Comparison of ENCODE assay signal across 30 cellular contexts in the genomic region with DNA sequence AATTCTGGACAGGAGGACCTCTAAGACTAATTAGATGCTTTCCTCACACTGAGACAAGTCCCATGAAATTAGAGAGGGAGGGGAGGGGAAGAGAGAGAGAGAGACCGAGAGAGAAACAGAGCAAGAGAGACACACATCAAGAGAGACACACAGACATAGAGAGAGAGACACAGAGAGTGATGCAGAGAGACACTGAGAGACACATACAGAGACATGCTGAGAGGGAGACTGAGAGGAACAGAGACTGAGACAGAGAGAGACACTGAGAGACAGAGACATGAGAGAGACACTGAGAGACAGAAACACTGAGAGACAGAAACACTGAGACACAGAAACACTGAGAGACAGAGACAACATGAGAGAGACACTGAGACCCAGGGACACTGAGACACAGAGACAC.
"Had no signal": no experiment of that assay in that cellular context is flagged by ENCODE, and none has a peak within 500 bp of the region (broad histone marks: within the 10 kb centered on the region; RNA-seq: fewer than 3 reads in every experiment).

No MANE protein-coding gene starts in this region.

- H3K4me3 Mint-ChIP-seq: activated CD4-positive, alpha-beta memory T cell treated with anti-CD3 and anti-CD28 coated beads, Interleukin-2, amount 10 ng/mL, durations not matched to agents 7 days and 5 days; activated CD4-positive, alpha-beta T cell treated with anti-CD3 and anti-CD28 coated beads, Interleukin-2, amount 10 ng/mL, durations not matched to agents 7 days and 5 days; activated CD8-positive, alpha-beta memory T cell treated with anti-CD3 and anti-CD28 coated beads, Interleukin-2, amount 10 ng/mL, durations not matched to agents 7 days and 5 days; activated naive CD8-positive, alpha-beta T cell treated with anti-CD3 and anti-CD28 coated beads for 36 hours; natural killer cell; stimulated activated naive B cell treated with anti-CD40 and anti-IgM and Interleukin-4, amounts not matched to agents 10 μg/mL and 1 μg/mL and 100 μg/mL, for 72 hours; T-helper 17 cell had no signal

- ATAC-seq: activated CD4-positive, CD25-positive, alpha-beta regulatory T cell treated with anti-CD3 and anti-CD28 coated beads, Interleukin-2, amount 50 U/mL, for 24 hours; activated CD8-positive, alpha-beta memory T cell treated with anti-CD3 and anti-CD28 coated beads, Interleukin-2, amount 10 ng/mL, durations not matched to agents 7 days and 5 days; heart right ventricle; lower lobe of right lung; natural killer cell; stimulated activated naive B cell treated with anti-CD40 and anti-IgM and Interleukin-4, amounts not matched to agents 10 μg/mL and 1 μg/mL and 100 μg/mL, for 72 hours; T-helper 17 cell had no signal

- H3K27me3 ChIP-seq: ovary, testis had no signal

- H3K36me3 ChIP-seq: esophagus squamous epithelium, heart right ventricle, lower lobe of right lung, neutrophil, ovary, prostate gland, WERI-Rb-1 had no signal

- DNase-seq: activated CD4-positive, alpha-beta memory T cell treated with anti-CD3 and anti-CD28 coated beads, Interleukin-2, amount 10 ng/mL, durations not matched to agents 7 days and 5 days; activated CD4-positive, alpha-beta T cell treated with anti-CD3 and anti-CD28 coated beads, Interleukin-2, amount 10 ng/mL, durations not matched to agents 7 days and 5 days; activated effector memory CD4-positive, alpha-beta T cell treated with Interleukin-2 at 50 U/mL for 16 hours; activated naive CD4-positive, alpha-beta T cell treated with Interleukin-2 at 50 U/mL for 16 hours; activated naive CD8-positive, alpha-beta T cell treated with anti-CD3 and anti-CD28 coated beads for 36 hours; central memory CD4-positive, alpha-beta T cell; dermis blood vessel endothelial cell; effector CD4-positive, alpha-beta T cell; esophagus squamous epithelium; foreskin melanocyte; heart right ventricle; lower lobe of right lung; mesenchymal stem cell; natural killer cell; ovary; stimulated activated CD4-positive, alpha-beta T cell treated with anti-CD3 and anti-CD28 coated beads, Interleukin-15, amount 100 ng/mL, for 24 hours; stimulated activated CD4-positive, alpha-beta T cell treated with anti-CD3 and anti-CD28 coated beads, Interleukin-2, amount 100 ng/mL, for 24 hours; stimulated activated naive B cell treated with anti-CD40 and anti-IgM and Interleukin-4, amounts not matched to agents 10 μg/mL and 1 μg/mL and 100 μg/mL, for 72 hours; T-helper 17 cell; T1000; testis; trophoblast cell; WERI-Rb-1 had no signal

- H3K4me3 ChIP-seq: esophagus squamous epithelium, heart right ventricle, lower lobe of right lung, ovary, prostate gland, testis had no signal

- H3K4me1 ChIP-seq: prostate gland, testis had no signal

- H3K27ac Mint-ChIP-seq: activated CD4-positive, alpha-beta memory T cell treated with anti-CD3 and anti-CD28 coated beads, Interleukin-2, amount 10 ng/mL, durations not matched to agents 7 days and 5 days; activated CD4-positive, alpha-beta T cell treated with anti-CD3 and anti-CD28 coated beads, Interleukin-2, amount 10 ng/mL, durations not matched to agents 7 days and 5 days; activated CD8-positive, alpha-beta memory T cell treated with anti-CD3 and anti-CD28 coated beads, Interleukin-2, amount 10 ng/mL, durations not matched to agents 7 days and 5 days; activated naive CD8-positive, alpha-beta T cell treated with anti-CD3 and anti-CD28 coated beads for 36 hours; natural killer cell; stimulated activated naive B cell treated with anti-CD40 and anti-IgM and Interleukin-4, amounts not matched to agents 10 μg/mL and 1 μg/mL and 100 μg/mL, for 72 hours; T-helper 17 cell had no signal

- H3K27ac ChIP-seq: epithelial cell of prostate, heart right ventricle, lower lobe of right lung, neutrophil, ovary, prostate gland, testis, WERI-Rb-1 had no signal

- H3K9me3 ChIP-seq: esophagus squamous epithelium, heart right ventricle, lower lobe of right lung, neutrophil, ovary, prostate gland, testis had no signal

- FAIRE-seq: endometrium, urothelium cell line had no signal

- H3K27me3 Mint-ChIP-seq: activated CD4-positive, alpha-beta T cell treated with anti-CD3 and anti-CD28 coated beads, Interleukin-2, amount 10 ng/mL, durations not matched to agents 7 days and 5 days; activated CD8-positive, alpha-beta memory T cell treated with anti-CD3 and anti-CD28 coated beads, Interleukin-2, amount 10 ng/mL, durations not matched to agents 7 days and 5 days; activated naive CD8-positive, alpha-beta T cell treated with anti-CD3 and anti-CD28 coated beads for 36 hours had no signal

- H3K36me3 Mint-ChIP-seq: activated CD8-positive, alpha-beta memory T cell treated with anti-CD3 and anti-CD28 coated beads, Interleukin-2, amount 10 ng/mL, durations not matched to agents 7 days and 5 days; activated naive CD8-positive, alpha-beta T cell treated with anti-CD3 and anti-CD28 coated beads for 36 hours; natural killer cell; stimulated activated naive B cell treated with anti-CD40 and anti-IgM and Interleukin-4, amounts not matched to agents 10 μg/mL and 1 μg/mL and 100 μg/mL, for 72 hours had no signal

- H3K9me3 Mint-ChIP-seq: activated CD4-positive, alpha-beta memory T cell treated with anti-CD3 and anti-CD28 coated beads, Interleukin-2, amount 10 ng/mL, durations not matched to agents 7 days and 5 days; activated CD4-positive, alpha-beta T cell treated with anti-CD3 and anti-CD28 coated beads, Interleukin-2, amount 10 ng/mL, durations not matched to agents 7 days and 5 days; activated naive CD8-positive, alpha-beta T cell treated with anti-CD3 and anti-CD28 coated beads for 36 hours; natural killer cell; stimulated activated naive B cell treated with anti-CD40 and anti-IgM and Interleukin-4, amounts not matched to agents 10 μg/mL and 1 μg/mL and 100 μg/mL, for 72 hours had no signal
